In the genomic region with DNA sequence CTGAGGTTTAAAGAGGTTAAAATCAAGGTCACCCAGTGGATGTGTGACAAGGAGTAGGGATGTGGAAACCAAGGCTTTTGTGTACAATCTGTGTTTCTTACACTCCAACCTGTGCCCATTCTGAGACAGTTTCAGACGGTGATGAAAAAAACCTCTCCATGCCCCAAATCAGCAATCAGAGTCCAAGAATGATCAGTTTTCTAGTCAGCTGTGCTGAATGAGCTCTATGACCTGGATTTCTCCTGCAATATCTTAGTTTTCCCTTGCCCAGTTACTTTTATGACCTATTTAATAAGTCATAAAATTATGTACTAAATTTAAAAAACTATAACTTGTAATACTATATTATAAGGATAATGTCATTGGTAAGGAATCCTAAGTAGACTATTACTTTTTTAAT, we compare ENCODE assay signal across 24 cellular contexts. TPM values are rescaled to one million over a fixed set of nuclear protein-coding genes. Genes with fewer than 3 reads are reported as not detected.
DNase-seq lines count a peak whose midpoint lies in the region; ATAC-seq and TF ChIP-seq lines count a peak whose summit lies in the region.
"Had no signal": no experiment of that assay in that cellular context is flagged by ENCODE, and none has a peak within 500 bp of the region (broad histone marks: within the 10 kb centered on the region; RNA-seq: fewer than 3 reads in every experiment).

No MANE protein-coding gene starts in this region.

- H3K4me2 ChIP-seq in fibroblast of lung (ENCODE audit: extremely low read depth, insufficient read depth, low read length) = no peak overlapping the region
- no peak overlapping the region for H3K4me2 ChIP-seq in parathyroid adenoma (ENCODE audit: low read length)

- in situ Hi-C loops in transverse colon (cut with MboI; ENCODE audit: low pct_ligation_motif_present in 1 of 4, low pct_unique_long_range_greater_than_20kb in 1 of 4, low sequenced_read_pairs in 3 of 4) = no loop called here

- no peak overlapping the region for H3K4me3 ChIP-seq in fibroblast of lung (replicated peaks in 1 of 4; ENCODE audit: control extremely low read depth in 1 of 4, insufficient read depth in 1 of 4, low read depth in 3 of 4, low read length in 4 of 4)
- H3K4me3 ChIP-seq in parathyroid adenoma (ENCODE audit: low read depth, low read length) = no peak overlapping the region
- no peak overlapping the region for H3K4me3 ChIP-seq in transverse colon

- H3K36me3 ChIP-seq in fibroblast of lung (ENCODE audit: control insufficient read depth, insufficient read depth, low read length) (no peaks in the 10 kb centered on the region), parathyroid adenoma (ENCODE audit: control insufficient read depth, insufficient read depth, low read length) (no peaks in the 10 kb centered on the region), transverse colon (no peaks in the 10 kb centered on the region)

- DNase-seq in fibroblast of lung (ENCODE audit: low read depth in 2 of 2) (peak in 1 of 2 donors; percentile 1), transverse colon (no peak), H4 (ENCODE audit: low spot score) (no peak), NCI-H2227 treated with DMSO at 0.1 percent for 48 hours (lab: John Stamatoyannopoulos, UW) (no peak)
- DNase-seq: activated B cell treated with CpG ODN at 0.5 μM for 24 hours; activated CD8-positive, alpha-beta T cell treated with anti-CD3 and anti-CD28 coated beads for 36 hours; activated naive CD4-positive, alpha-beta T cell treated with anti-CD3 and anti-CD28 coated beads for 36 hours; activated T-cell treated with anti-CD3 and anti-CD28 coated beads, Interleukin-2, amount 50 U/mL, for 24 hours; CD4-positive, alpha-beta T cell; DMS79; KG1; kidney glomerular epithelial cell; midbrain; MV-4-11; NCI-H187 treated with DMSO at 0.1 percent for 48 hours; NCI-H446 treated with DMSO at 0.1 percent for 48 hours; SK-N-SH; stimulated activated naive B cell treated with anti-CD40 and anti-IgM and Interleukin-4, amounts not matched to agents 10 μg/mL and 1 μg/mL and 100 μg/mL, for 72 hours; T-helper 9 cell had no signal

- intact Hi-C loops in transverse colon (cut with DNase I; ENCODE audit: low total_unique reads) = no loop called here

- TF ChIP-seq POLR2A in transverse colon (IDR thresholded peaks at IDR 0.05) (no peak), GM18505 (IDR thresholded peaks at IDR 0.05; ENCODE audit: borderline replicate concordance, extremely low read depth, insufficient read depth, insufficient read length) (no peak)

- H4K20me1 ChIP-seq in fibroblast of lung (ENCODE audit: control insufficient read depth, extremely low read depth, insufficient read depth, low read length) = no peaks in the 10 kb centered on the region

- no peaks in the 10 kb centered on the region for H3K9me3 ChIP-seq in fibroblast of lung (ENCODE audit: control insufficient read depth, insufficient read depth, low read depth, low read length)
- H3K9me3 ChIP-seq in parathyroid adenoma (ENCODE audit: control insufficient read depth, low read length) = no peaks in the 10 kb centered on the region
- no peaks in the 10 kb centered on the region for H3K9me3 ChIP-seq in transverse colon
- H3K9me3 ChIP-seq: SK-N-SH had no signal

- H3K27me3 ChIP-seq in fibroblast of lung (ENCODE audit: control insufficient read depth, insufficient read depth, low read length) (no peaks in the 10 kb centered on the region), parathyroid adenoma (ENCODE audit: control insufficient read depth, insufficient read depth, low read length) (no peaks in the 10 kb centered on the region), transverse colon (no peaks in the 10 kb centered on the region)

- no peak overlapping the region for H3K9ac ChIP-seq in fibroblast of lung (ENCODE audit: insufficient read depth, low read length)
- no peak overlapping the region for H3K9ac ChIP-seq in parathyroid adenoma

- H3K79me2 ChIP-seq in fibroblast of lung (ENCODE audit: control insufficient read depth, insufficient read depth, low read length) (no peaks in the 10 kb centered on the region), parathyroid adenoma (no peaks in the 10 kb centered on the region)

- WGBS in adipose tissue, 3 donors = 45 to 89% (median 75%) methylated on average over 1 of the region's 1 CpG
- WGBS in transverse colon (ENCODE audit: low coverage in 1 of 2), 2 donors = 86 to 90% methylated on average over 1 of the region's 1 CpG

- TF ChIP-seq CTCF in fibroblast of lung (conservative IDR thresholded peaks at IDR 0.05 in 1 of 2, IDR thresholded peaks at IDR 0.05 in 1 of 2; ENCODE audit: low read depth in 1 of 2, low read length in 2 of 2) (no peak), parathyroid adenoma (IDR thresholded peaks at IDR 0.05) (no peak), transverse colon (IDR thresholded peaks at IDR 0.05) (no peak)

- H3K4me1 ChIP-seq in fibroblast of lung (ENCODE audit: control insufficient read depth, extremely low read depth, insufficient read depth, low read length) (peaks cover 7% of the 10 kb centered on the region), parathyroid adenoma (peaks cover 6% of the 10 kb centered on the region), transverse colon (no peaks in the 10 kb centered on the region)

- no peak for TF ChIP-seq EP300 in transverse colon (IDR thresholded peaks at IDR 0.05; ENCODE audit: low read depth)

- peak overlapping the region; percentile 41 for H2AFZ ChIP-seq in fibroblast of lung (ENCODE audit: low read length)
- no peak overlapping the region for H2AFZ ChIP-seq in parathyroid adenoma

- no peak for ATAC-seq in HG03108 (IDR thresholded peaks at IDR 0.05; ENCODE audit: unreplicated experiment)
- ATAC-seq in GM18505 (IDR thresholded peaks at IDR 0.05; ENCODE audit: unreplicated experiment) = no peak
- ATAC-seq: activated CD8-positive, alpha-beta T cell treated with anti-CD3 and anti-CD28 coated beads for 36 hours; HCT116; stimulated activated naive B cell treated with anti-CD40 and anti-IgM and Interleukin-4, amounts not matched to agents 10 μg/mL and 1 μg/mL and 100 μg/mL, for 72 hours had no signal

- H3K27ac ChIP-seq in adipose tissue (ENCODE audit: low read depth, low read length) (peak overlapping the region; percentile 3), fibroblast of lung (ENCODE audit: insufficient read depth, low read length) (peak overlapping the region; percentile 88), parathyroid adenoma (peak overlapping the region; percentile 17), transverse colon (peak overlapping the region in 3 of 4 donors; percentile 16 to 46 (median 24))

RNA-seq across cellular contexts. Expression of gene CBLB, which starts 37.5 kb away (rescaled TPM):
- 10 to 100 TPM in 2 of 3 donors, 1 to 10 TPM in 1; 3.4 to 20.9 (median 17.5) TPM for polyA plus RNA-seq in adipose tissue
- total RNA-seq in fibroblast of lung = 19.8 and 26.9 TPM in 2 replicates
- 14.6 and 28.5 TPM in 2 replicates for polyA plus RNA-seq in fibroblast of lung
- polyA plus RNA-seq in fibroblast of lung (2012) = 7.0 and 23.6 TPM in 2 replicates
- 10.2 and 20.1 TPM in 2 replicates for polyA minus RNA-seq in fibroblast of lung (ENCODE audit: low replicate concordance)
- total RNA-seq in transverse colon = 10 to 100 TPM; 25.1 to 76.2 (median 63.6) TPM
- 22.4 and 22.5 TPM in 2 replicates for total RNA-seq in H4 (2014; rRNA removed; shearing (Covaris generic))

Comparison
In these comparisons a context has a peak if more than half of its experiments do, and no peak if none do; other contexts are left out.
1. H3K27ac ChIP-seq: peak in every context shown above with its lines; median percentile 88 in fibroblast of lung; 24 in transverse colon; 17 in parathyroid adenoma; 3 in adipose tissue.